Comparison of ENCODE assay signal across 11 cellular contexts in the genomic region with DNA sequence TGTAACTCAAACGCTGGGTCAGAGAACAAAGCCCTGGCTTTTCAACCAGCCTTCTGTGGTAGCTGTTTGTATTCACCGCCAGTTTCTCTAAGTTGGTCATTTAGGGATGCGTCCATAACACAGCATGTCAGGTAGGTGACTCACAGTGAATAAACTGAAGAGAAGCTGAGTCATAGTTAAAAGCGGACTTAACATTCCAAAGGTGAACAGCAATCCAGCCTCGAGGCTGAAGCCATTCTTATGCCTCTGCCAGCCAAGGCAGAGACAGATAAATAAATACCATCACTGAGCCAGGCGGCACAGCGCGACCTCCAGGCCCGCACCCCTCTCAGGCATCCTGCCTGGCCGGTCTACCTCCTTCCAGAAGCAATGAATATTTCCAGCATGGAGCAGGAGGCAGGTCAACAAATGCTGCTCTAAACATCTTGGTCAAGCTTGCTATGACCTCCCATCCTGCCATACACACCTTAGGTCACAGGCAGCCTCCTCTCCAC. TPM values are rescaled to one million over a fixed set of nuclear protein-coding genes. Genes with fewer than 3 reads are reported as not detected.
DNase-seq lines count a peak whose midpoint lies in the region; ATAC-seq, FAIRE-seq and TF ChIP-seq lines count a peak whose summit lies in the region.
"Had no signal": no experiment of that assay in that cellular context is flagged by ENCODE, and none has a peak within 500 bp of the region (broad histone marks: within the 10 kb centered on the region; RNA-seq: fewer than 3 reads in every experiment).

No MANE protein-coding gene starts in this region.

- peak overlapping the region; percentile 9 for H2AFZ ChIP-seq in neuronal stem cell (ENCODE audit: low read length)

- H3K36me3 Mint-ChIP-seq in T-helper 2 cell treated with Interferon-gamma antibody and Interleukin-4, amounts not matched to agents 5 μg/mL and 100 μg/mL, for 36 hours (ENCODE audit: low read depth): no peaks in the 10 kb centered on the region
- H3K36me3 Mint-ChIP-seq: activated naive CD4-positive, alpha-beta T cell treated with anti-CD3 and anti-CD28 coated beads, Interleukin-2, amount 10 ng/mL, durations not matched to agents 7 days and 5 days; stimulated activated memory B cell treated with anti-CD40 and anti-IgM and Interleukin-4, amounts not matched to agents 10 μg/mL and 1 μg/mL and 100 μg/mL, for 72 hours had no signal

- H4K91ac ChIP-seq in neuronal stem cell (ENCODE audit: low read depth, low read length, poor library complexity): no peak overlapping the region

- H2BK5ac ChIP-seq in neuronal stem cell (ENCODE audit: low read length): no peak overlapping the region

- no peak overlapping the region for H3K4ac ChIP-seq in neuronal stem cell (ENCODE audit: low read length)

- H3K9ac ChIP-seq in BLaER1 (no peak overlapping the region), neuronal stem cell (ENCODE audit: low read depth, low read length, poor library complexity) (no peak overlapping the region)

- ATAC-seq in GM19351 (IDR thresholded peaks at IDR 0.05; ENCODE audit: unreplicated experiment): no peak
- ATAC-seq: stimulated activated memory B cell treated with anti-CD40 and anti-IgM and Interleukin-4, amounts not matched to agents 10 μg/mL and 1 μg/mL and 100 μg/mL, for 72 hours had no signal

- H3K4me3 ChIP-seq in BLaER1 (no peak overlapping the region), MG63 (no peak overlapping the region), epithelial cell of esophagus (ENCODE audit: low read length) (no peak overlapping the region), neuronal stem cell (ENCODE audit: low read length in 2 of 2) (no peak overlapping the region)

- H3K4me2 ChIP-seq in BLaER1 (peak overlapping the region; percentile 61), neuronal stem cell (ENCODE audit: insufficient read depth, low read length, poor library complexity, severe bottlenecking) (no peak overlapping the region)

- H3K27me3 Mint-ChIP-seq in T-helper 2 cell treated with Interferon-gamma antibody and Interleukin-4, amounts not matched to agents 5 μg/mL and 100 μg/mL, for 36 hours (ENCODE audit: low read depth): peaks cover 6% of the 10 kb centered on the region

- H3K23ac ChIP-seq in neuronal stem cell (ENCODE audit: low read depth, low read length, poor library complexity): no peak overlapping the region

- H2BK120ac ChIP-seq in neuronal stem cell (ENCODE audit: low read depth, low read length): no peak overlapping the region

- no peak for FAIRE-seq in GM19239 (lab: Jason Lieb, UNC)

- H3K79me1 ChIP-seq in neuronal stem cell (ENCODE audit: low read depth, low read length): no peaks in the 10 kb centered on the region

- H4K8ac ChIP-seq in neuronal stem cell (ENCODE audit: low read depth, low read length): no peak overlapping the region

- DNase-seq in MG63 (peak; percentile 95), epithelial cell of esophagus (ENCODE audit: low read depth) (peak; percentile 99), neuronal stem cell (ENCODE audit: low spot score) (no peak), GM19239 (ENCODE audit: insufficient read length, low spot score) (no peak), T-helper 1 cell (no peak)
- DNase-seq in T-helper 2 cell treated with Interferon-gamma antibody and Interleukin-4, amounts not matched to agents 5 μg/mL and 100 μg/mL, for 36 hours (ENCODE audit: low spot score): no peak
- DNase-seq: activated naive CD4-positive, alpha-beta T cell treated with anti-CD3 and anti-CD28 coated beads, Interleukin-2, amount 10 ng/mL, durations not matched to agents 7 days and 5 days; OCI-M1 had no signal

- H2AK5ac ChIP-seq in neuronal stem cell (ENCODE audit: low read depth, low read length): no peak overlapping the region

- no peak overlapping the region for H3K14ac ChIP-seq in neuronal stem cell (ENCODE audit: low read length)

- no peak overlapping the region for H3K4me3 Mint-ChIP-seq in T-helper 2 cell treated with Interferon-gamma antibody and Interleukin-4, amounts not matched to agents 5 μg/mL and 100 μg/mL, for 36 hours
- H3K4me3 Mint-ChIP-seq: activated naive CD4-positive, alpha-beta T cell treated with anti-CD3 and anti-CD28 coated beads, Interleukin-2, amount 10 ng/mL, durations not matched to agents 7 days and 5 days; stimulated activated memory B cell treated with anti-CD40 and anti-IgM and Interleukin-4, amounts not matched to agents 10 μg/mL and 1 μg/mL and 100 μg/mL, for 72 hours had no signal

- H3K27ac ChIP-seq in BLaER1: no peak overlapping the region; the same call in 1 of the 2 replicates
- no peak overlapping the region for H3K27ac ChIP-seq in neuronal stem cell (replicated peaks; ENCODE audit: low read length)

- H3K18ac ChIP-seq in neuronal stem cell (ENCODE audit: low read length): peak overlapping the region; percentile 60

- H3K9me3 ChIP-seq in BLaER1 (no peaks in the 10 kb centered on the region), MG63 (no peaks in the 10 kb centered on the region; the same call in 1 of the 2 replicates), neuronal stem cell (replicated peaks in 1 of 2; ENCODE audit: control insufficient read depth in 2 of 2, insufficient read depth in 1 of 2, low read depth in 1 of 2, low read length in 2 of 2) (peaks cover 0 to 7% of the 10 kb centered on the region in 2 donors)

- H3K4me1 Mint-ChIP-seq in T-helper 2 cell treated with Interferon-gamma antibody and Interleukin-4, amounts not matched to agents 5 μg/mL and 100 μg/mL, for 36 hours (ENCODE audit: low read depth): no peaks in the 10 kb centered on the region
- H3K4me1 Mint-ChIP-seq: activated naive CD4-positive, alpha-beta T cell treated with anti-CD3 and anti-CD28 coated beads, Interleukin-2, amount 10 ng/mL, durations not matched to agents 7 days and 5 days; stimulated activated memory B cell treated with anti-CD40 and anti-IgM and Interleukin-4, amounts not matched to agents 10 μg/mL and 1 μg/mL and 100 μg/mL, for 72 hours had no signal

- no peaks in the 10 kb centered on the region for H4K20me1 ChIP-seq in BLaER1

- H3K4me1 ChIP-seq in BLaER1 (peaks cover 75% of the 10 kb centered on the region), neuronal stem cell (ENCODE audit: control insufficient read depth in 2 of 2, insufficient read depth in 1 of 2, low read depth in 1 of 2, low read length in 2 of 2) (peaks cover 10 to 15% of the 10 kb centered on the region in 2 donors)

- no peak overlapping the region for H2BK15ac ChIP-seq in neuronal stem cell (ENCODE audit: low read length)

- no peak overlapping the region for H2BK12ac ChIP-seq in neuronal stem cell (ENCODE audit: low read length)

- TF ChIP-seq CTCF in epithelial cell of esophagus (IDR thresholded peaks at IDR 0.05; ENCODE audit: insufficient read depth, low read depth, low read length, missing control alignments): no peak

- H3K27me3 ChIP-seq in BLaER1 (no peaks in the 10 kb centered on the region), MG63 (no peaks in the 10 kb centered on the region), neuronal stem cell (ENCODE audit: control insufficient read depth in 3 of 3, insufficient read depth in 3 of 3, low read depth in 1 of 3, low read length in 3 of 3) (peaks cover 0 to 12% (median 0%) of the 10 kb centered on the region in 3 experiments)

- no peaks in the 10 kb centered on the region for H3K36me3 ChIP-seq in BLaER1
- H3K36me3 ChIP-seq in MG63: no peaks in the 10 kb centered on the region
- H3K36me3 ChIP-seq in neuronal stem cell (replicated peaks in 1 of 2; ENCODE audit: control insufficient read depth in 2 of 2, insufficient read depth in 2 of 2, low read length in 2 of 2): no peaks in the 10 kb centered on the region

- no peaks in the 10 kb centered on the region for H3K9me3 Mint-ChIP-seq in T-helper 2 cell treated with Interferon-gamma antibody and Interleukin-4, amounts not matched to agents 5 μg/mL and 100 μg/mL, for 36 hours
- H3K9me3 Mint-ChIP-seq: activated naive CD4-positive, alpha-beta T cell treated with anti-CD3 and anti-CD28 coated beads, Interleukin-2, amount 10 ng/mL, durations not matched to agents 7 days and 5 days; stimulated activated memory B cell treated with anti-CD40 and anti-IgM and Interleukin-4, amounts not matched to agents 10 μg/mL and 1 μg/mL and 100 μg/mL, for 72 hours had no signal

- WGBS in neuronal stem cell (ENCODE audit: extremely low coverage in 2 of 2, insufficient read length in 2 of 2, insufficient replicate concordance in 1 of 2), 2 donors: no CpG with 5 or more reads among the region's 10 CpGs

- H3K27ac Mint-ChIP-seq in T-helper 2 cell treated with Interferon-gamma antibody and Interleukin-4, amounts not matched to agents 5 μg/mL and 100 μg/mL, for 36 hours: no peak overlapping the region
- H3K27ac Mint-ChIP-seq: activated naive CD4-positive, alpha-beta T cell treated with anti-CD3 and anti-CD28 coated beads, Interleukin-2, amount 10 ng/mL, durations not matched to agents 7 days and 5 days; stimulated activated memory B cell treated with anti-CD40 and anti-IgM and Interleukin-4, amounts not matched to agents 10 μg/mL and 1 μg/mL and 100 μg/mL, for 72 hours had no signal

RNA-seq across cellular contexts. Expression of a gene that starts 12.4 kb away (rescaled TPM):
- total RNA-seq in MG63 (2014; rRNA removed; shearing (Covaris generic); ENCODE audit: low replicate concordance): not detected in 2 replicates
- 8.3 TPM for polyA plus RNA-seq in neuronal stem cell (2013, experiment 1 of 2)
- polyA plus RNA-seq in neuronal stem cell (2013, experiment 2 of 2): 8.6 TPM

Comparison
In these comparisons a context has a peak if more than half of its experiments do, and no peak if none do; other contexts are left out.
1. DNase-seq: peak in MG63 (single experiment) and epithelial cell of esophagus (single experiment); none in neuronal stem cell (single experiment), GM19239 (single experiment), T-helper 1 cell (0 of 5) and T-helper 2 cell treated with Interferon-gamma antibody and Interleukin-4, amounts not matched to agents 5 μg/mL and 100 μg/mL, for 36 hours (single experiment).